In the genomic region with DNA sequence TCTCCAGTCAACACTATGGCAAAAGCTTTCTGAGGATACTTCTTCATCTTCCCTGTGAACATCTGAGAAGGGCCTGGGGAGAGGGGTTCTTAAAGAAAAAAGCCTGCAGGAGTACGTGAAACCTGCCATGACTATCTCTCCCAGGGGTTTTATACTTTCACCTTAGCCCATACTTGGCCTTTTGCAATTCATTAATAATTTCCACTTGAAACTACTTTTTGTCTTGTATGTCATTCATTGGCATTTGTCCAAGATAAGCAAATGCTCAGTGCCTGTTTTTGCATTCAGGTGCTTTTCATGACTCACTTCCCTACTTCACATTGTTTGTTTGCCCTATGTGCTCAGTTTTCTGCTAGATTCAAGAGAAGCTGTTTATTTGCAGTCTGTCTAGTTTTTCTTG, we compare ENCODE assay signal across 8 cellular contexts.
DNase-seq lines count a peak whose midpoint lies in the region; ATAC-seq and TF ChIP-seq lines count a peak whose summit lies in the region.

No MANE protein-coding gene starts in this region.

- H3K27me3 ChIP-seq in skeletal muscle tissue (ENCODE audit: control insufficient read depth in 3 of 3, insufficient read depth in 3 of 3, low read length in 3 of 3), result no peaks in the 10 kb centered on the region
- no peaks in the 10 kb centered on the region for H3K27me3 ChIP-seq in SJCRH30

- H3K4me3 ChIP-seq in HFF-Myc (replicated peaks; ENCODE audit: low read depth, low read length) (no peak overlapping the region), skeletal muscle tissue (ENCODE audit: low read length in 3 of 3) (no peak overlapping the region), SJCRH30 (no peak overlapping the region)

- H3K9ac ChIP-seq in skeletal muscle tissue (ENCODE audit: low read depth in 1 of 3, low read length in 3 of 3), result no peak overlapping the region

- no peak for TF ChIP-seq CTCF in HFF-Myc (IDR thresholded peaks at IDR 0.05; ENCODE audit: low read depth, low read length, missing control alignments)

- no peaks in the 10 kb centered on the region for H3K36me3 ChIP-seq in skeletal muscle tissue (ENCODE audit: control insufficient read depth in 3 of 3, insufficient read depth in 3 of 3, low read length in 3 of 3)
- H3K36me3 ChIP-seq in SJCRH30, result no peaks in the 10 kb centered on the region

- DNase-seq in HFF-Myc (ENCODE audit: extremely low read depth, low read depth) (peak; percentile 60), NCI-H1092 (lab: John Stamatoyannopoulos, UW) (peak; percentile 69), astrocyte of the hippocampus (ENCODE audit: low read depth, low spot score) (peak; percentile 86), iPS-NIHi7 (ENCODE audit: extremely low spot score) (no peak), SJCRH30 (no peak)
- DNase-seq in activated naive CD4-positive, alpha-beta T cell treated with Interleukin-2 at 50 U/mL for 16 hours, result no peak

- no peaks in the 10 kb centered on the region for H3K9me3 ChIP-seq in skeletal muscle tissue (ENCODE audit: control insufficient read depth in 3 of 3, low read length in 3 of 3)
- H3K9me3 ChIP-seq in SJCRH30 (replicated peaks), result 0 out of 2 replicates have a peak, but pooled peaks cover 7% of the 10 kb centered on the region

- H3K4me1 ChIP-seq in skeletal muscle tissue (ENCODE audit: control insufficient read depth in 3 of 3, insufficient read depth in 3 of 3, low read length in 3 of 3), result no peaks in the 10 kb centered on the region
- no peaks in the 10 kb centered on the region for H3K4me1 ChIP-seq in SJCRH30

- peak; percentile 63 for ATAC-seq in GM18508 (IDR thresholded peaks at IDR 0.05; ENCODE audit: insufficient read depth, unreplicated experiment)

- H3K27ac ChIP-seq in skeletal muscle tissue (ENCODE audit: low read depth, low read length), result peak overlapping the region; percentile 20
- no peak overlapping the region for H3K27ac ChIP-seq in SJCRH30

Comparison
In these comparisons a context has a peak if more than half of its experiments do, and no peak if none do; other contexts are left out.
1. DNase-seq: peak in HFF-Myc (single experiment), NCI-H1092 (single experiment) and astrocyte of the hippocampus (single experiment); none in activated naive CD4-positive, alpha-beta T cell treated with Interleukin-2 at 50 U/mL for 16 hours (single experiment), iPS-NIHi7 (single experiment) and SJCRH30 (0 of 2).